22 cellular contexts compared by ENCODE assay signal in genomic region chr1:199743227-199743626, GRCh38.
DNase-seq lines count a peak whose midpoint lies in the region; ATAC-seq and TF ChIP-seq lines count a peak whose summit lies in the region.
"Had no signal": no experiment of that assay in that cellular context is flagged by ENCODE, and none has a peak within 500 bp of the region (broad histone marks: within the 10 kb centered on the region; RNA-seq: fewer than 3 reads in every experiment).

No MANE protein-coding gene starts in this region.

- peaks cover 0 to 18% of the 10 kb centered on the region in 2 experiments; a peak in 2 of 4 replicates for H3K4me1 ChIP-seq in HCT116 (ENCODE audit: control insufficient read depth in 1 of 2, insufficient read depth in 2 of 2, low read length in 2 of 2)
- peaks cover 22% of the 10 kb centered on the region for H3K4me1 ChIP-seq in skeletal muscle satellite cell (ENCODE audit: control insufficient read depth, insufficient read depth, low read length)
- no peaks in the 10 kb centered on the region for H3K4me1 ChIP-seq in heart left ventricle
- H3K4me1 ChIP-seq: stomach, transverse colon had no signal

- H3K9me3 ChIP-seq in HCT116 (ENCODE audit: control insufficient read depth in 1 of 2, insufficient read depth in 1 of 2, low read depth in 1 of 2, low read length in 2 of 2) (no peaks in the 10 kb centered on the region), skeletal muscle satellite cell (replicated peaks; ENCODE audit: low read length) (no peaks in the 10 kb centered on the region), heart left ventricle (no peaks in the 10 kb centered on the region)
- H3K9me3 ChIP-seq: stomach, transverse colon had no signal

- peak overlapping the region; percentile 89 for H2AFZ ChIP-seq in HCT116 (ENCODE audit: low read depth, low read length, poor library complexity, severe bottlenecking)

- H3K4me3 Mint-ChIP-seq in activated T-helper 17 cell treated with anti-CD3 and anti-CD28 coated beads, Interleukin-2, amount 50 U/mL, for 72 hours: no peak overlapping the region
- H3K4me3 Mint-ChIP-seq: activated B cell treated with CpG ODN at 0.5 μM for 24 hours; activated naive CD8-positive, alpha-beta T cell treated with anti-CD3 and anti-CD28 coated beads, Interleukin-2, amount 50 U/mL, for 24 hours; IgD-negative memory B cell had no signal

- H3K9me3 Mint-ChIP-seq in activated T-helper 17 cell treated with anti-CD3 and anti-CD28 coated beads, Interleukin-2, amount 50 U/mL, for 72 hours: no peaks in the 10 kb centered on the region
- H3K9me3 Mint-ChIP-seq: activated B cell treated with CpG ODN at 0.5 μM for 24 hours; activated naive CD8-positive, alpha-beta T cell treated with anti-CD3 and anti-CD28 coated beads, Interleukin-2, amount 50 U/mL, for 24 hours had no signal

- H3K36me3 Mint-ChIP-seq in activated T-helper 17 cell treated with anti-CD3 and anti-CD28 coated beads, Interleukin-2, amount 50 U/mL, for 72 hours (ENCODE audit: low read depth): no peaks in the 10 kb centered on the region

- TF ChIP-seq CTCF in HCT116 (IDR thresholded peaks at IDR 0.05 in 2 of 3, conservative IDR thresholded peaks at IDR 0.05 in 1 of 3; ENCODE audit: borderline replicate concordance in 1 of 3, insufficient read depth in 1 of 3, low read depth in 2 of 3, low read length in 2 of 3) (no peak), heart left ventricle (IDR thresholded peaks at IDR 0.05) (no peak)

- TF ChIP-seq RAD21 in HCT116 (IDR thresholded peaks at IDR 0.05; ENCODE audit: low read depth): no peak

- no peak overlapping the region for H3K27ac ChIP-seq in HCT116 (ENCODE audit: low read depth, low read length)
- H3K27ac ChIP-seq in heart left ventricle: no peak overlapping the region
- H3K27ac ChIP-seq: stomach, transverse colon had no signal

- ATAC-seq in HCT116 (no peak), heart left ventricle (no peak), GM21529 (IDR thresholded peaks at IDR 0.05; ENCODE audit: unreplicated experiment) (no peak)
- ATAC-seq in activated T-helper 17 cell treated with anti-CD3 and anti-CD28 coated beads, Interleukin-2, amount 50 U/mL, for 72 hours (replicated peaks): peak; percentile 46

- intact Hi-C loops in HCT116 (cut with micrococcal nuclease) (no loop called here), heart left ventricle (cut with DNase I) (no loop called here)

- no peak overlapping the region for H3K27ac Mint-ChIP-seq in activated T-helper 17 cell treated with anti-CD3 and anti-CD28 coated beads, Interleukin-2, amount 50 U/mL, for 72 hours
- H3K27ac Mint-ChIP-seq: activated B cell treated with CpG ODN at 0.5 μM for 24 hours; activated naive CD8-positive, alpha-beta T cell treated with anti-CD3 and anti-CD28 coated beads, Interleukin-2, amount 50 U/mL, for 24 hours; IgD-negative memory B cell had no signal

- POLR2A ChIA-PET in HCT116 (lab: Charles Lee): no interaction called here

- 64 to 86% (median 78%) methylated on average over 5 of the region's 5 CpGs for WGBS in heart left ventricle, 4 donors

- peak overlapping the region; percentile 51 for H3K4me2 ChIP-seq in HCT116 (ENCODE audit: low read length)
- H3K4me2 ChIP-seq in skeletal muscle satellite cell (ENCODE audit: low read length): peak overlapping the region; percentile 42

- H3K4me3 ChIP-seq in HCT116 (replicated peaks in 1 of 2; ENCODE audit: low read depth in 1 of 2, low read length in 2 of 2) (no peak overlapping the region), skeletal muscle satellite cell (ENCODE audit: low read length) (no peak overlapping the region), heart left ventricle (no peak overlapping the region)
- H3K4me3 ChIP-seq: stomach, transverse colon had no signal

- peaks cover 15% of the 10 kb centered on the region for H3K27me3 Mint-ChIP-seq in activated T-helper 17 cell treated with anti-CD3 and anti-CD28 coated beads, Interleukin-2, amount 50 U/mL, for 72 hours

- no peaks in the 10 kb centered on the region for H3K79me2 ChIP-seq in HCT116 (ENCODE audit: insufficient read depth, low read length)

- DNase-seq in HCT116 (ENCODE audit: low read depth, low spot score) (no peak), fibroblast of peridontal ligament (ENCODE audit: extremely low read depth) (peak; percentile 15), heart left ventricle (no peak)
- DNase-seq in stimulated activated CD4-positive, alpha-beta T cell treated with anti-CD3 and anti-CD28 coated beads, Interleukin-15, amount 100 ng/mL, for 24 hours: no peak
- DNase-seq: activated B cell treated with CpG ODN at 0.5 μM for 24 hours; activated CD4-positive, alpha-beta T cell treated with anti-CD3 and anti-CD28 coated beads, Interleukin-2, amount 50 U/mL, for 48 hours; activated gamma-delta T cell; activated naive CD8-positive, alpha-beta T cell treated with anti-CD3 and anti-CD28 coated beads, Interleukin-2, amount 50 U/mL, for 24 hours; activated T-cell treated with anti-CD3 and anti-CD28 coated beads for 4 hours; cortex of kidney; DMS79; NCI-H1436; NCI-H2107; NCI-H510A; retina; stomach; T-helper 9 cell; transverse colon had no signal

- no TSS peak for BruUV-seq in HCT116 (replicated peaks; lab: Mats Ljungman, UMichigan)

- H3K9ac ChIP-seq in HCT116 (ENCODE audit: low read length) (no peak overlapping the region), skeletal muscle satellite cell (ENCODE audit: low read depth, low read length) (no peak overlapping the region)

- no peaks in the 10 kb centered on the region for H4K20me1 ChIP-seq in HCT116 (ENCODE audit: insufficient read depth)

- H3K9me2 ChIP-seq in HCT116 (ENCODE audit: insufficient read depth): no peaks in the 10 kb centered on the region

- CTCF ChIA-PET in HCT116 (lab: Charles Lee): no interaction called here

- H3K36me3 ChIP-seq in HCT116 (ENCODE audit: control insufficient read depth in 1 of 2, insufficient read depth in 2 of 2, low read length in 2 of 2): no peaks in the 10 kb centered on the region
- no peaks in the 10 kb centered on the region for H3K36me3 ChIP-seq in skeletal muscle satellite cell (ENCODE audit: insufficient read depth, low read length)
- H3K36me3 ChIP-seq in heart left ventricle: no peaks in the 10 kb centered on the region
- H3K36me3 ChIP-seq: stomach, transverse colon had no signal

- RAD21 ChIA-PET in HCT116 (lab: Charles Lee; ENCODE audit: low non-redundant PET in 1 of 2, low total read pairs in 2 of 2, uncharacterized antibody in 2 of 2, unreplicated experiment in 2 of 2): no interaction called here

- no peaks in the 10 kb centered on the region for H3K4me1 Mint-ChIP-seq in activated T-helper 17 cell treated with anti-CD3 and anti-CD28 coated beads, Interleukin-2, amount 50 U/mL, for 72 hours
- H3K4me1 Mint-ChIP-seq: activated B cell treated with CpG ODN at 0.5 μM for 24 hours; activated naive CD8-positive, alpha-beta T cell treated with anti-CD3 and anti-CD28 coated beads, Interleukin-2, amount 50 U/mL, for 24 hours; IgD-negative memory B cell had no signal

- TF ChIP-seq POLR2A in HCT116 (IDR thresholded peaks at IDR 0.05; ENCODE audit: borderline replicate concordance, extremely low read depth, insufficient read depth, insufficient read length) (no peak), heart left ventricle (IDR thresholded peaks at IDR 0.05) (no peak)

- no peaks in the 10 kb centered on the region for H3K27me3 ChIP-seq in HCT116 (ENCODE audit: insufficient read depth, low read length)
- H3K27me3 ChIP-seq in skeletal muscle satellite cell (ENCODE audit: control insufficient read depth, insufficient read depth, low read length): peaks cover 12% of the 10 kb centered on the region
- peaks cover 0 to 11% (median 0%) of the 10 kb centered on the region in 9 donors for H3K27me3 ChIP-seq in heart left ventricle

TF ChIP-seq in HCT116, 20 proteins besides CTCF, POLR2A, EP300 and RAD21 (continues in another document):
- TF ChIP-seq POLR2AphosphoS5 (IDR thresholded peaks at IDR 0.05; ENCODE audit: low read depth, low read length) (no peak), EZH2phosphoT487 (IDR thresholded peaks at IDR 0.05; ENCODE audit: borderline replicate concordance) (no peak), ZBTB33 (IDR thresholded peaks at IDR 0.05; ENCODE audit: extremely low read depth, insufficient replicate concordance, low read length) (no peak), EZH2 (IDR thresholded peaks at IDR 0.05) (no peak)
